10 cellular contexts compared by ENCODE assay signal in the genomic region with DNA sequence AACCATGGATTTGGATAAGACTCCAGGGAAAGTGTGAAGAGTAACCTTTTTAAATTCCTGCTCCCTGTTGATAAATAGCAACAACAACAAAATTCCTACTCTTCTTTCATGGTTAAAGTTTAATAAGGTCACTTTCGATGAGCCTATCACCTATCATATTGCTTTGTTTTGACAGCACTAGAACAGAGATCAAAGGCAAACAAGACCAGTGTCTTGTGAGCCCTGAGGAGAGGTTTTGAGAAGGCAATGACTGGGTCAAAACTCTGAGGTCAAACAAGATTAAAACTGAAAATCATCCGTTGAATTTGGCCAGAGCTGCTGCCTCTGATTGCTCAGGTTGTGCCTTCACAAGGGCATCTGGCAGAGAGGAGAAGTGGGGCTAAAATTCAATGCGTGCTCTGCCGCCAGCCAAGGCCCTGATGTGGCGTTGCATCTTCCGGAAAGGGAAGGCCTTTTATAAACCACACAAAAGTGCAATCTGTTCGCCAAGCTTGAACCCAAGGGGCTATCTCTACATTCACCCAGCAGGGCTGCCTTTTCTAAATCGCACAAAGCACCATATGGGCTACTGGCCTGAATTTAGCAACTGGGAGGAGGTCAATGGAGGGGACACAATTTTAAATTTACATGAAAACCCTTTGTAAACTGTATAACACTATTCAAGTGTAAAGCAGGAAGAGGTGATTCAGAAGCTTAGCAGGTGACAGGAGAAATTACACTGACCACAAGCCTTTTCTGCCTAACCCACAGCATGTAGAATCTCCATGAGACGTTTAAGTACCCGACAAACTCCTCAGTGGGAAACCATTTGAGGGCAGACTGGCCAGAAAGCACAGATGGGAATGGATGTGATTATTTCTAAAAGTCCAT.
DNase-seq lines count a peak whose midpoint lies in the region; ATAC-seq and TF ChIP-seq lines count a peak whose summit lies in the region.
"Had no signal": no experiment of that assay in that cellular context is flagged by ENCODE, and none has a peak within 500 bp of the region (broad histone marks: within the 10 kb centered on the region; RNA-seq: fewer than 3 reads in every experiment).

No MANE protein-coding gene starts in this region.

- peak overlapping the region; percentile 72 for H3K4me3 ChIP-seq in NB4 (ENCODE audit: low read depth, low read length)
- no peak overlapping the region for H3K4me3 ChIP-seq in HAP-1

- in situ Hi-C loops in HAP-1 (cut with MboI; ENCODE audit: low sequenced_read_pairs) = no loop called here

- TF ChIP-seq POLR2A in NB4 (IDR thresholded peaks at IDR 0.05; ENCODE audit: extremely low read depth, insufficient read length) = peak; percentile 42

- intact Hi-C loops in natural killer cell (cut with micrococcal nuclease) = loop anchor here (1.0 to 5.0 kb wide), 4 partner anchors 12 to 109 kb away; no protein-coding TSS in a partner anchor

- H3K27me3 Mint-ChIP-seq in natural killer cell (ENCODE audit: low read depth in 2 of 2) = no peaks in the 10 kb centered on the region
- peaks cover 4% of the 10 kb centered on the region for H3K27me3 Mint-ChIP-seq in endothelial cell (ENCODE audit: unreplicated experiment)

- H3K36me3 Mint-ChIP-seq in natural killer cell (peaks cover 26% of the 10 kb centered on the region), endothelial cell (ENCODE audit: low read depth, unreplicated experiment) (no peaks in the 10 kb centered on the region)

- ATAC-seq in GM18868 (IDR thresholded peaks at IDR 0.05; ENCODE audit: unreplicated experiment) (peak; percentile 59), HG02798 (IDR thresholded peaks at IDR 0.05; ENCODE audit: poor library complexity, unreplicated experiment) (peak; percentile 73), natural killer cell (peak; percentile 69 to 79 (median 78)), SK-N-SH treated with all-trans-retinoic acid at 6 μM for 48 hours (no peak)

- peaks cover 77 to 84% of the 10 kb centered on the region in 2 donors for H3K4me1 Mint-ChIP-seq in natural killer cell
- H3K4me1 Mint-ChIP-seq in endothelial cell (ENCODE audit: unreplicated experiment) = peaks cover 17% of the 10 kb centered on the region

- peak overlapping the region; percentile 96 for H3K4me3 Mint-ChIP-seq in natural killer cell
- no peak overlapping the region for H3K4me3 Mint-ChIP-seq in endothelial cell (ENCODE audit: unreplicated experiment)

- H3K9me3 Mint-ChIP-seq in natural killer cell (no peaks in the 10 kb centered on the region), endothelial cell (ENCODE audit: unreplicated experiment) (no peaks in the 10 kb centered on the region)

- DNase-seq in NB4 (ENCODE audit: low read depth) (peak; percentile 95), natural killer cell (peak; percentile 52), HAP-1 (ENCODE audit: low spot score in 2 of 2) (no peak), endothelial cell (ENCODE audit: low spot score) (no peak)
- no peak for DNase-seq in activated naive CD4-positive, alpha-beta T cell treated with Interleukin-2 at 50 U/mL for 16 hours
- DNase-seq: NCI-H2081 treated with DMSO at 0.1 percent for 48 hours, nucleus accumbens had no signal

- no peaks in the 10 kb centered on the region for H3K4me1 ChIP-seq in HAP-1

- no peaks in the 10 kb centered on the region for H3K9me3 ChIP-seq in HAP-1

- H3K27me3 ChIP-seq in HAP-1 (ENCODE audit: low read depth) = no peaks in the 10 kb centered on the region; the same call in 1 of the 2 replicates

- H3K27ac Mint-ChIP-seq in natural killer cell (peak overlapping the region; percentile 80 to 89), endothelial cell (ENCODE audit: unreplicated experiment) (no peak overlapping the region)

- TF ChIP-seq CTCF in NB4 (IDR thresholded peaks at IDR 0.05; ENCODE audit: low read depth, low read length) (no peak), natural killer cell (IDR thresholded peaks at IDR 0.05) (no peak), endothelial cell (IDR thresholded peaks at IDR 0.05; ENCODE audit: unreplicated experiment) (no peak)

- H3K36me3 ChIP-seq in HAP-1 (replicated peaks) = no peaks in the 10 kb centered on the region

TF ChIP-seq in SK-N-SH treated with all-trans-retinoic acid at 6 μM for 48 hours, 23 proteins besides CTCF, POLR2A, EP300 and RAD21:
- no peak for TF ChIP-seq PPARA (CRISPR knock-in tag; IDR thresholded peaks at IDR 0.05; ENCODE audit: borderline replicate concordance)
- no peak for TF ChIP-seq ZNF565 (CRISPR knock-in tag; conservative IDR thresholded peaks at IDR 0.05; ENCODE audit: low read depth)

Comparison
In these comparisons a context has a peak if more than half of its experiments do, and no peak if none do; other contexts are left out.
1. DNase-seq: peak in NB4 (single experiment) and natural killer cell (single experiment); none in HAP-1 (0 of 2), activated naive CD4-positive, alpha-beta T cell treated with Interleukin-2 at 50 U/mL for 16 hours (single experiment) and endothelial cell (single experiment).